In genomic region chr11:71451596-71452353, GRCh38 we compare ENCODE assay signal across 8 cellular contexts. TPM values are rescaled to one million over a fixed set of nuclear protein-coding genes. Genes with fewer than 3 reads are reported as not detected.
DNase-seq lines count a peak whose midpoint lies in the region; ATAC-seq, FAIRE-seq and TF ChIP-seq lines count a peak whose summit lies in the region.

No MANE protein-coding gene starts in this region.

- H3K36me3 ChIP-seq in muscle layer of colon (ENCODE audit: insufficient read depth, low read length), result peaks cover 18% of the 10 kb centered on the region

- no peak for TF ChIP-seq POLR2A in GM12891 (IDR thresholded peaks at IDR 0.05; ENCODE audit: low read depth, low read length)

- DNase-seq in GM12891 (ENCODE audit: insufficient read length, low spot score) (no peak), OCI-M1 (lab: John Stamatoyannopoulos, UW) (peak; percentile 89), dermis blood vessel endothelial cell (peak; percentile 14)

- H3K27ac ChIP-seq in muscle layer of colon (ENCODE audit: low read depth, low read length), result peak overlapping the region; percentile 12

- FAIRE-seq in GM12891 (lab: Jason Lieb, UNC), result no peak

- H3K4me3 ChIP-seq in muscle layer of colon (ENCODE audit: low read depth in 1 of 2, low read length in 2 of 2), result peak overlapping the region; percentile 89 to 96

- no peaks in the 10 kb centered on the region for H3K9me3 ChIP-seq in muscle layer of colon (ENCODE audit: low read length)

- no peak for ATAC-seq in GM21529 (IDR thresholded peaks at IDR 0.05; ENCODE audit: unreplicated experiment)
- ATAC-seq in GM21723 (IDR thresholded peaks at IDR 0.05; ENCODE audit: unreplicated experiment), result no peak
- ATAC-seq in GM21381 (IDR thresholded peaks at IDR 0.05; ENCODE audit: unreplicated experiment), result no peak
- ATAC-seq in GM19452 (IDR thresholded peaks at IDR 0.05; ENCODE audit: unreplicated experiment), result no peak

- peaks cover 31% of the 10 kb centered on the region for H3K4me1 ChIP-seq in muscle layer of colon (ENCODE audit: insufficient read depth, low read length)

- H3K9ac ChIP-seq in muscle layer of colon (ENCODE audit: low read length), result peak overlapping the region; percentile 72

- no peaks in the 10 kb centered on the region for H3K27me3 ChIP-seq in muscle layer of colon (ENCODE audit: control insufficient read depth in 1 of 2, insufficient read depth in 2 of 2, low read length in 2 of 2)

TF ChIP-seq in GM12891, 5 proteins besides CTCF, POLR2A, EP300 and RAD21:
- TF ChIP-seq PAX5 (IDR thresholded peaks at IDR 0.05; ENCODE audit: insufficient read depth, low read length, severe bottlenecking) (no peak), SPI1 (IDR thresholded peaks at IDR 0.05; ENCODE audit: low read depth, low read length) (peak; percentile 32; the same call in 1 of the 2 replicates), POU2F2 (IDR thresholded peaks at IDR 0.05; ENCODE audit: low read depth, low read length) (peak; percentile 97)

RNA-seq across cellular contexts. Expression of gene NADSYN1, which starts 1.2 kb away (rescaled TPM):
- polyA plus RNA-seq in GM12891 (2012; ENCODE audit: low read depth, missing spikeins), result 84.1 TPM
- 92.2 and 128 TPM in 2 replicates for total RNA-seq in dermis blood vessel endothelial cell

RNA-seq across cellular contexts. Expression of gene DHCR7, which starts 3.6 kb away (rescaled TPM):
- polyA plus RNA-seq in GM12891 (2012; ENCODE audit: low read depth, missing spikeins), result 42.5 TPM
- 41.9 and 110 TPM in 2 replicates for total RNA-seq in dermis blood vessel endothelial cell
